ENCODE assay signal across 27 cellular contexts in the genomic region with DNA sequence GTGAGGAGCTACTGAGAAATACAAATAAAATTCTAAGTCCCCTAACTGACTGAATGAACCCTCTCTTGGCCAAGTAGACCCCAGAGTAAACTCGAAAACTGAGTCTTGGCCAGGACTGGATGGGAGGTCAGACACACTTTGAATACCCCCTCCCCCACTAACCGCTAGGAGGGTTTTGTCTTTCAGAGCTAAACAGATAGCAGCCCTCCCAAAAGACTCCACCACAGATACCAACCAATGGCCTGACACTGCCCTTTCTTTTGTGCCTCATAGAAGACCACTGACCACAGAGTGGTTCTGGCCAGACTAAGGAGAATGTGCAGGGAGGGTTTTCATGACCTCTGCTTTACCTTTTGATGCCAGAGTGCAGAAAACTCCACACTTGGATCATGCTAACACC. TPM values are rescaled to one million over a fixed set of nuclear protein-coding genes. Genes with fewer than 3 reads are reported as not detected.
"Had no signal": no experiment of that assay in that cellular context is flagged by ENCODE, and none has a peak within 500 bp of the region (broad histone marks: within the 10 kb centered on the region; RNA-seq: fewer than 3 reads in every experiment).

No MANE protein-coding gene starts in this region.

- ATAC-seq: activated T-helper 17 cell treated with anti-CD3 and anti-CD28 coated beads, Interleukin-2, amount 50 U/mL, for 72 hours had no signal

- H3K36me3 ChIP-seq: cardiac muscle cell had no signal

- H3K27ac ChIP-seq: cardiac muscle cell, PC-9 had no signal

- H3K4me3 ChIP-seq: cardiac muscle cell, PC-9 had no signal

- DNase-seq: activated CD4-positive, alpha-beta memory T cell treated with anti-CD3 and anti-CD28 coated beads for 36 hours; activated CD4-positive, alpha-beta T cell treated with anti-CD3 and anti-CD28 coated beads, Interleukin-2, amount 10 ng/mL, durations not matched to agents 7 days and 5 days; activated CD4-positive, CD25-positive, alpha-beta regulatory T cell; activated gamma-delta T cell; activated naive CD4-positive, alpha-beta T cell treated with anti-CD3 and anti-CD28 coated beads for 36 hours; activated T-cell treated with anti-CD3 and anti-CD28 coated beads for 4 hours; activated T-cell treated with anti-CD3 and anti-CD28 coated beads, Interleukin-2, amount 50 U/mL, for 48 hours; amygdala; MV-4-11; NCI-H1092 treated with DMSO at 0.1 percent for 48 hours; NCI-H1417 treated with DMSO at 0.1 percent for 48 hours; NCI-H1694; NCI-H2029; NCI-H2107; NCI-H2171 treated with DMSO at 0.1 percent for 48 hours; NCI-H226; NCI-H774; NK-92 treated with Interleukin-12 subunit alpha and Interleukin-12 subunit beta, amount 100 ng/mL, for 24 hours; PC-9; SHP77 treated with DMSO at 0.1 percent for 48 hours had no signal

- H3K4me2 ChIP-seq: PC-9 had no signal

- FAIRE-seq: astrocyte had no signal

- H2AFZ ChIP-seq: PC-9 had no signal

- H3K27me3 ChIP-seq: cardiac muscle cell had no signal

RNA-seq across cellular contexts. Expression of gene SPACA1, which starts 42.1 kb away (rescaled TPM):
- total RNA-seq: activated CD4-positive, alpha-beta memory T cell treated with anti-CD3 and anti-CD28 coated beads for 36 hours; activated CD4-positive, alpha-beta T cell treated with anti-CD3 and anti-CD28 coated beads, Interleukin-2, amount 10 ng/mL, durations not matched to agents 7 days and 5 days; activated CD8-positive, alpha-beta memory T cell treated with anti-CD3 and anti-CD28 coated beads for 36 hours; activated naive CD4-positive, alpha-beta T cell treated with anti-CD3 and anti-CD28 coated beads for 36 hours; activated T-helper 17 cell treated with anti-CD3 and anti-CD28 coated beads, Interleukin-2, amount 50 U/mL, for 72 hours; astrocyte; cardiac muscle cell; MCF 10A; NCI-H460; PC-9; SK-MEL-5 had no signal
- polyA plus RNA-seq: cardiac muscle cell had no signal
